Comparison of ENCODE assay signal across 8 cellular contexts in the genomic region with DNA sequence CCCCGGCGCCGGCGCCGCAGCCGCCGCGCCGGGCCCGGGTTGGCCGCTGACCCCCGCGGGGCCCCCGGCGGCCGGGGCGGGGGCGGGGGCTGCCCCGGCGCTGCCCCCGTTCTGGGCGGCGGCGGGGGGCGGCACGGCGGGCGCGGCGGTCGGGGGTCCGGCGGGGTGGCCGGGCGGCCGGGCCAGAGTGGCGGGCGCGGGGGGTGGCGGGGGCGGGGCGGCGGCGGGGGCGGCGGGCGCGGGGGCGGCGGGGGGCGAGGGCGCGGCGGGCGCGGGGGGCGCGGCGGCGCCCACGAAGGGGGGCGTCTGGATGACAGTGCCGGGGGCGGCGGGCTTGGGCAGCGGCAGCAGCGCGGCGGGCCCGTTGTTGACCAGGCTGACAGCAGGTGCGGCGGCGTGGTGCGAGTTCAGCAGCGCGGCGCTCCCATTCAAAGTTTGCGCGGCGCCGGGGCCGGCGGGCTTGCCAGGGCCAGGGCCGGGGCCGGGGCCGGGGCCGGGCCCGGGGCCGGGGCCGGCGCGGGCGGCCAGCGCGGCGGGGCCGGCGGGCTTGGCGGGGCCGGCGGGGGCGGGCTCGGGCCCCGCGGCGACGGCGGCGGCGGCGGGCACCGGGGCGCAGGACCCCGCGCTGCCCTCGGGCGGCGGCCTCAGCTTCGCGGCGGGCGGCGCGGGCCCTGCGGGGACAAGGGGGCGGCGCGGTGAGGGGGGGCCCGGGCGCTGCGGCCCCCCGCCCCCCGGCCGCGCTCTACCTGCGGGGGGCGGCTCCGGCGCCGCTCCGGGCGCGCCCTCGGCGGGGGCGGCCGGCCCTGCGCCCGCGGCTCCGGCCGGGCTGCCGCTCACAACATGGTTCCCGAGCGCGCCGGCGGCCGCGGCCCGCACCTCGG. TPM values are rescaled to one million over a fixed set of nuclear protein-coding genes. Genes with fewer than 3 reads are reported as not detected.
A peak's percentile ranks its signal among the peaks of the same experiment; 100 is the strongest.
DNase-seq lines count a peak whose midpoint lies in the region; ATAC-seq and TF ChIP-seq lines count a peak whose summit lies in the region.

No MANE protein-coding gene starts in this region.

- no peaks in the 10 kb centered on the region for H3K27me3 ChIP-seq in layer of hippocampus (ENCODE audit: control insufficient read depth, insufficient read depth, low read length)
- no peaks in the 10 kb centered on the region for H3K27me3 ChIP-seq in upper lobe of left lung

- no peak for TF ChIP-seq EP300 in upper lobe of left lung (IDR thresholded peaks at IDR 0.05)

- WGBS in upper lobe of left lung, 2 donors = 1% methylated on average over 17 of the region's 162 CpGs; no CpG with 5 or more reads in 1 of the 2 donors

- peaks cover 29 to 43% (median 38%) of the 10 kb centered on the region in 4 donors for H3K4me1 ChIP-seq in upper lobe of left lung

- H3K27ac ChIP-seq in layer of hippocampus (ENCODE audit: low read depth, low read length) (peak overlapping the region; percentile 57), upper lobe of left lung (peak overlapping the region in 3 of 4 donors; percentile 54 to 92 (median 70))

- TF ChIP-seq CTCF in GM12864 (IDR thresholded peaks at IDR 0.05; ENCODE audit: low read depth, low read length, missing control alignments) = no peak
- no peak for TF ChIP-seq CTCF in astrocyte of the cerebellum (IDR thresholded peaks at IDR 0.05; ENCODE audit: low read depth, low read length, missing control alignments)
- TF ChIP-seq CTCF in upper lobe of left lung (IDR thresholded peaks at IDR 0.05) = no peak

- TF ChIP-seq POLR2A in upper lobe of left lung (IDR thresholded peaks at IDR 0.05) = no peak

- no peaks in the 10 kb centered on the region for H3K9me3 ChIP-seq in upper lobe of left lung

- DNase-seq in GM12864 (ENCODE audit: low read depth) (no peak), astrocyte of the cerebellum (ENCODE audit: low read depth) (no peak), upper lobe of left lung (peak in 1 of 2 donors; percentile 89), glomerular visceral epithelial cell (ENCODE audit: extremely low spot score) (no peak)
- DNase-seq in stimulated activated naive CD4-positive, alpha-beta T cell treated with Interleukin-2 at 50 U/mL for 16 hours (lab: John Stamatoyannopoulos, UW) = no peak

- H3K36me3 ChIP-seq in upper lobe of left lung = peaks cover 0 to 4% (median 0%) of the 10 kb centered on the region in 4 donors

- ATAC-seq in GM21381 (IDR thresholded peaks at IDR 0.05; ENCODE audit: unreplicated experiment) (peak; percentile 26), HG03558 (IDR thresholded peaks at IDR 0.05; ENCODE audit: extremely low read depth, unreplicated experiment) (peak; percentile 3), upper lobe of left lung (ENCODE audit: low FRiP score in 2 of 2) (peak in 1 of 2 donors; percentile 11)

- in situ Hi-C loops in astrocyte of the cerebellum (cut with HindIII; ENCODE audit: low sequenced_read_pairs) = no loop called here

- H3K4me3 ChIP-seq in GM12864 (ENCODE audit: low read depth, low read length) = peak overlapping the region; percentile 57
- H3K4me3 ChIP-seq in astrocyte of the cerebellum (ENCODE audit: low read depth, low read length) = peak overlapping the region; percentile 42
- H3K4me3 ChIP-seq in upper lobe of left lung = peak overlapping the region in 3 of 4 donors; percentile 65 to 80 (median 67)

RNA-seq across cellular contexts. Expression of gene TAF4, which starts 0.7 kb away (rescaled TPM):
- 10 to 100 TPM; 13.0 to 44.0 (median 20.7) TPM for total RNA-seq in upper lobe of left lung

RNA-seq across cellular contexts. Expression of gene LSM14B, which starts 57.2 kb away (rescaled TPM):
- 10 to 100 TPM; 27.8 to 46.3 (median 36.4) TPM for total RNA-seq in upper lobe of left lung
